9 cellular contexts compared by ENCODE assay signal in genomic region chr1:233025156-233025555, GRCh38.
DNase-seq lines count a peak whose midpoint lies in the region; ATAC-seq and TF ChIP-seq lines count a peak whose summit lies in the region.
"Had no signal": no experiment of that assay in that cellular context is flagged by ENCODE, and none has a peak within 500 bp of the region (broad histone marks: within the 10 kb centered on the region; RNA-seq: fewer than 3 reads in every experiment).

No MANE protein-coding gene starts in this region.

- no peaks in the 10 kb centered on the region for H3K79me2 ChIP-seq in OCI-LY7 (ENCODE audit: insufficient read depth, low read depth, low read length)

- DNase-seq in AG04450 (ENCODE audit: low read depth, low spot score) = no peak
- peak; percentile 30 for DNase-seq in GM20000 (ENCODE audit: low spot score)
- peak; percentile 8 for DNase-seq in OCI-LY7 (ENCODE audit: low spot score)
- DNase-seq in epithelial cell of prostate (ENCODE audit: low read depth, low spot score) = peak; percentile 27
- DNase-seq in osteocyte (ENCODE audit: extremely low spot score, unreplicated experiment) = no peak
- no peak for DNase-seq in coronary artery (ENCODE audit: low spot score)

- CTCF ChIA-PET in AG04450 (lab: Charles Lee) (interaction anchor here (0.6 to 1.4 kb wide), 3 partner anchors 15 to 391 kb away, joined by 3 to 4 read pairs (median 3); no protein-coding TSS in a partner anchor), OCI-LY7 (lab: Charles Lee; ENCODE audit: unreplicated experiment) (no interaction called here)

- no peak overlapping the region for H3K4me2 ChIP-seq in OCI-LY7 (ENCODE audit: low read length)

- no TSS peak for BruUV-seq in OCI-LY7 (replicated peaks; lab: Mats Ljungman, UMichigan)

- H2AFZ ChIP-seq in OCI-LY7 (ENCODE audit: low read length) = no peak overlapping the region

- ATAC-seq in GM19467 (IDR thresholded peaks at IDR 0.05; ENCODE audit: unreplicated experiment) = no peak
- ATAC-seq in GM21576 (IDR thresholded peaks at IDR 0.05; ENCODE audit: unreplicated experiment) = no peak

- TF ChIP-seq CTCF in AG04450 (IDR thresholded peaks at IDR 0.05; ENCODE audit: low read depth, low read length) (peak; percentile 42), GM20000 (IDR thresholded peaks at IDR 0.05; ENCODE audit: extremely low read depth, missing control alignments) (no peak), OCI-LY7 (conservative IDR thresholded peaks at IDR 0.05; ENCODE audit: low read length) (peak; percentile 47), osteocyte (IDR thresholded peaks at IDR 0.05) (peak; percentile 54), coronary artery (IDR thresholded peaks at IDR 0.05) (no peak)

- no peaks in the 10 kb centered on the region for H4K20me1 ChIP-seq in OCI-LY7 (ENCODE audit: insufficient read depth, low read length)

- POLR2A ChIA-PET in AG04450 (lab: Yijun Ruan, JAX) = no interaction called here
- POLR2A ChIA-PET in OCI-LY7 (lab: Charles Lee) = interaction anchor here (1.2 to 1.3 kb wide), 2 partner anchors 35 to 226 kb away, joined by 3 to 4 read pairs; no protein-coding TSS in a partner anchor

- no peaks in the 10 kb centered on the region for H3K4me1 ChIP-seq in OCI-LY7 (ENCODE audit: insufficient read depth, low read length, poor library complexity, severe bottlenecking)
- H3K4me1 ChIP-seq: breast epithelium had no signal

- H3K27ac Mint-ChIP-seq in osteocyte (ENCODE audit: unreplicated experiment) = no peak overlapping the region

- H3K36me3 ChIP-seq in OCI-LY7 (ENCODE audit: insufficient read depth, low read length) = no peaks in the 10 kb centered on the region
- H3K36me3 ChIP-seq: breast epithelium had no signal

- H3K4me1 Mint-ChIP-seq in osteocyte (ENCODE audit: unreplicated experiment) = peaks cover 3% of the 10 kb centered on the region

- H3K9me3 ChIP-seq in AG04450 (ENCODE audit: control insufficient read depth, insufficient read depth, low read length) (no peaks in the 10 kb centered on the region), OCI-LY7 (ENCODE audit: low read length) (no peaks in the 10 kb centered on the region)
- H3K9me3 ChIP-seq: breast epithelium had no signal

- H3K27me3 ChIP-seq in AG04450 (ENCODE audit: control insufficient read depth, insufficient read depth, low read length) = no peaks in the 10 kb centered on the region
- H3K27me3 ChIP-seq: breast epithelium had no signal

- H3K27me3 Mint-ChIP-seq in osteocyte (ENCODE audit: unreplicated experiment) = no peaks in the 10 kb centered on the region

- H3K9me2 ChIP-seq in OCI-LY7 (ENCODE audit: insufficient read depth, low read length) = no peaks in the 10 kb centered on the region

- H3K27ac ChIP-seq in AG04450 (ENCODE audit: low read depth, low read length) (no peak overlapping the region), OCI-LY7 (ENCODE audit: low read depth, low read length, poor library complexity, severe bottlenecking) (no peak overlapping the region), epithelial cell of prostate (peak overlapping the region; percentile 66), coronary artery (no peak overlapping the region)
- H3K27ac ChIP-seq: breast epithelium had no signal

- H3K36me3 Mint-ChIP-seq in osteocyte (ENCODE audit: unreplicated experiment) = peaks cover 8% of the 10 kb centered on the region

- H3K4me3 ChIP-seq in AG04450 (ENCODE audit: low read depth, low read length) (no peak overlapping the region), OCI-LY7 (ENCODE audit: low read depth, low read length, poor library complexity, severe bottlenecking) (no peak overlapping the region), coronary artery (no peak overlapping the region)
- H3K4me3 ChIP-seq: breast epithelium had no signal

- no peaks in the 10 kb centered on the region for H3K9me3 Mint-ChIP-seq in osteocyte (ENCODE audit: unreplicated experiment)

- intact Hi-C loops in OCI-LY7 (cut with micrococcal nuclease; ENCODE audit: unreplicated experiment) = no loop called here

- H3K4me3 Mint-ChIP-seq in osteocyte (ENCODE audit: unreplicated experiment) = no peak overlapping the region

Comparison
In these comparisons a context has a peak if more than half of its experiments do, and no peak if none do; other contexts are left out.
1. DNase-seq: peak in GM20000 (single experiment), OCI-LY7 (single experiment) and epithelial cell of prostate (single experiment); none in AG04450 (single experiment), osteocyte (single experiment) and coronary artery (single experiment).
2. CTCF ChIP-seq: peak in AG04450 (single experiment), OCI-LY7 (single experiment) and osteocyte (single experiment); none in GM20000 (single experiment) and coronary artery (single experiment).